In the genomic region with DNA sequence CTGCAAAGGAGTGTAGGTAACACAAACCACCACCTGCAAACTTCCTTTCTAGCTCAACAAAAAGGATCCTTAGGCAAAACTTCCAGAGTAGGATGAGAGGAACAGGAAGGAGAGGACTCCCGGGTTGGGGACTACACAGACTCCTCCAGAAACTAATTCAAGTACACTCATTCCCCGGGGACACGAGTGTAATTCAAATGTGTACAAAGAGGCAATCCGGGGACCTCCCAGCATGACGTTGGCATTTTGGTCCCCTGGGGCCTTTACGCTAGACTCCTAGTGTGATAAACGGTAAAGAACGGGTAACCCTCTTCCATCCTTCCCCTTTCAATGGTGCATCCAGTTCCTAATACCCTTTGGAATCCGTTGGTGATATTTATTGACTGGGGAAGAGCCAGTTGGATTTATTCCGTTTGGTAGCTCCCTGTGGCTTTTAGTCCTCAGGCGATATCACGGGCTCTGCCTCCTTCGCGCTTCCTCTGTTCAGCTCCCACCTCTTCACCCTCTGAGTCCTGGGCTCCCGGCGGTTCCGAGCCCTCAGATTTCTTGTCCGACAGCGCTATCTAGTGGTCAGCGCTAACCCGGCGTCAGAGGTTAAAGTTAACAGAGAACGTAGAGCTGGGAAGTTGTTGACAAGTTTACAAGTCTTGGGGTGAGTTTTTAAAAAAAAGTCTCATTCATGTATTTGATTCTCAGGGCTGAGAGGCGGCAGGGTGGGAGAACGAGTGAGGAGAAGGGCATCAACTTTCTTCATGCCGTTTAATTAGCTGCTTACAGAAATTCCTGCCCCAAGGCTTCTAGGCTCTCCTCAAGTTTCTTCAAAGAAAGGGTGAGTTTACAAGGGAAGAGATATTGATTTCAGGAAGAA, we compare ENCODE assay signal across 8 cellular contexts.
DNase-seq lines count a peak whose midpoint lies in the region; ATAC-seq and FAIRE-seq lines count a peak whose summit lies in the region.

No MANE protein-coding gene starts in this region.

- peaks cover 12 to 15% of the 10 kb centered on the region in 2 donors for H3K4me1 ChIP-seq in mucosa of rectum (ENCODE audit: control insufficient read depth in 2 of 2, insufficient read depth in 2 of 2, low read length in 2 of 2)

- DNase-seq in CMK (ENCODE audit: low read depth) (peak; percentile 21), NCI-H82 (lab: John Stamatoyannopoulos, UW) (peak; percentile 80)
- DNase-seq in activated CD8-positive, alpha-beta memory T cell treated with anti-CD3 and anti-CD28 coated beads for 24 hours: peak; percentile 94
- peak; percentile 91 for DNase-seq in stimulated activated CD8-positive, alpha-beta memory T cell treated with anti-CD3 and anti-CD28 coated beads, Interleukin-4, amount 100 ng/mL, for 48 hours

- H3K9ac ChIP-seq in mucosa of rectum (ENCODE audit: low read depth in 1 of 2, low read length in 2 of 2): peak overlapping the region; percentile 2 to 13

- H3K9me3 ChIP-seq in mucosa of rectum (ENCODE audit: control insufficient read depth in 2 of 2, low read length in 2 of 2): no peaks in the 10 kb centered on the region

- no peak overlapping the region for H3K27ac ChIP-seq in mucosa of rectum (ENCODE audit: low read depth in 2 of 2, low read length in 2 of 2)

- peak; percentile 87 for FAIRE-seq in endometrium (lab: Jason Lieb, UNC)

- H3K27me3 ChIP-seq in mucosa of rectum (ENCODE audit: control insufficient read depth in 2 of 2, insufficient read depth in 2 of 2, low read length in 2 of 2): peaks cover 42 to 47% of the 10 kb centered on the region in 2 donors

- H3K36me3 ChIP-seq in mucosa of rectum (ENCODE audit: control insufficient read depth in 2 of 2, insufficient read depth in 2 of 2, low read length in 2 of 2): no peaks in the 10 kb centered on the region

- peak overlapping the region in 1 of 2 donors; percentile 51 for H3K4me3 ChIP-seq in mucosa of rectum (ENCODE audit: low read length in 2 of 2)

- peak; percentile 79 for ATAC-seq in GM19455 (IDR thresholded peaks at IDR 0.05; ENCODE audit: unreplicated experiment)
- peak; percentile 63 for ATAC-seq in HG03565 (IDR thresholded peaks at IDR 0.05; ENCODE audit: unreplicated experiment)

Comparison
In these comparisons a context has a peak if more than half of its experiments do, and no peak if none do; other contexts are left out.
1. DNase-seq: peak in every context shown above with its lines; median percentile 94 in activated CD8-positive, alpha-beta memory T cell treated with anti-CD3 and anti-CD28 coated beads for 24 hours; 91 in stimulated activated CD8-positive, alpha-beta memory T cell treated with anti-CD3 and anti-CD28 coated beads, Interleukin-4, amount 100 ng/mL, for 48 hours; 80 in NCI-H82; 21 in CMK.